ENCODE assay signal across 33 cellular contexts in genomic region chr4:169212981-169213380, GRCh38.
"Had no signal": no experiment of that assay in that cellular context is flagged by ENCODE, and none has a peak within 500 bp of the region (broad histone marks: within the 10 kb centered on the region; RNA-seq: fewer than 3 reads in every experiment).

No MANE protein-coding gene starts in this region.

- H3K9me3 Mint-ChIP-seq: activated CD4-positive, alpha-beta T cell treated with anti-CD3 and anti-CD28 coated beads, Interleukin-2, amount 10 ng/mL, durations not matched to agents 7 days and 5 days; activated T-cell treated with anti-CD3 and anti-CD28 coated beads, Interleukin-2, amount 50 U/mL, for 4 hours; activated T-helper 17 cell treated with anti-CD3 and anti-CD28 coated beads, Interleukin-2, amount 50 U/mL, for 72 hours; T-helper 2 cell treated with Interferon-gamma antibody and Interleukin-4, amounts not matched to agents 5 μg/mL and 100 μg/mL, for 36 hours had no signal

- H3K4me1 ChIP-seq: breast epithelium had no signal

- H3K4me1 Mint-ChIP-seq: activated CD4-positive, alpha-beta T cell treated with anti-CD3 and anti-CD28 coated beads, Interleukin-2, amount 10 ng/mL, durations not matched to agents 7 days and 5 days; activated T-helper 17 cell treated with anti-CD3 and anti-CD28 coated beads, Interleukin-2, amount 50 U/mL, for 72 hours; brain; T-helper 17 cell had no signal

- H3K27me3 Mint-ChIP-seq: activated CD8-positive, alpha-beta T cell treated with anti-CD3 and anti-CD28 coated beads for 36 hours; brain had no signal

- ATAC-seq: activated CD8-positive, alpha-beta T cell treated with anti-CD3 and anti-CD28 coated beads for 36 hours; activated T-cell treated with anti-CD3 and anti-CD28 coated beads, Interleukin-2, amount 50 U/mL, for 4 hours; activated T-helper 17 cell treated with anti-CD3 and anti-CD28 coated beads, Interleukin-2, amount 50 U/mL, for 72 hours; T-helper 17 cell had no signal

- H3K27me3 ChIP-seq: adrenal gland, breast epithelium, cardiac muscle cell, colonic mucosa had no signal

- H3K27ac Mint-ChIP-seq: activated CD4-positive, alpha-beta T cell treated with anti-CD3 and anti-CD28 coated beads, Interleukin-2, amount 10 ng/mL, durations not matched to agents 7 days and 5 days; activated CD8-positive, alpha-beta T cell treated with anti-CD3 and anti-CD28 coated beads for 36 hours; activated naive CD8-positive, alpha-beta T cell; activated T-helper 17 cell treated with anti-CD3 and anti-CD28 coated beads, Interleukin-2, amount 50 U/mL, for 72 hours; brain; T-helper 17 cell; T-helper 2 cell treated with Interferon-gamma antibody and Interleukin-4, amounts not matched to agents 5 μg/mL and 100 μg/mL, for 36 hours had no signal

- H3K4me3 Mint-ChIP-seq: activated CD4-positive, alpha-beta T cell treated with anti-CD3 and anti-CD28 coated beads, Interleukin-2, amount 10 ng/mL, durations not matched to agents 7 days and 5 days; activated CD8-positive, alpha-beta T cell treated with anti-CD3 and anti-CD28 coated beads for 36 hours; activated naive CD8-positive, alpha-beta T cell; activated T-cell treated with anti-CD3 and anti-CD28 coated beads, Interleukin-2, amount 50 U/mL, for 4 hours; activated T-helper 17 cell treated with anti-CD3 and anti-CD28 coated beads, Interleukin-2, amount 50 U/mL, for 72 hours; brain; T-helper 17 cell; T-helper 2 cell treated with Interferon-gamma antibody and Interleukin-4, amounts not matched to agents 5 μg/mL and 100 μg/mL, for 36 hours had no signal

- H3K27ac ChIP-seq: adrenal gland, breast epithelium, cardiac muscle cell, colonic mucosa, epithelial cell of prostate had no signal

- H3K36me3 ChIP-seq: adrenal gland, breast epithelium, cardiac muscle cell, colonic mucosa had no signal

- FAIRE-seq: endometrium, endothelial cell of umbilical vein, frontal cortex had no signal

- H3K36me3 Mint-ChIP-seq: activated naive CD8-positive, alpha-beta T cell had no signal

- H3K4me3 ChIP-seq: adrenal gland, breast epithelium, cardiac muscle cell, colonic mucosa had no signal

- H3K9me3 ChIP-seq: adrenal gland, breast epithelium, colonic mucosa had no signal

- DNase-seq: activated CD4-positive, alpha-beta T cell treated with anti-CD3 and anti-CD28 coated beads for 1 hour; activated CD4-positive, alpha-beta T cell treated with anti-CD3 and anti-CD28 coated beads for 4 hours; activated CD4-positive, alpha-beta T cell treated with anti-CD3 and anti-CD28 coated beads, Interleukin-2, amount 10 ng/mL, durations not matched to agents 7 days and 5 days; activated CD4-positive, alpha-beta T cell treated with anti-CD3 and anti-CD28 coated beads, Interleukin-2, amount 50 U/mL, for 48 hours; activated CD8-positive, alpha-beta memory T cell treated with anti-CD3 and anti-CD28 coated beads for 24 hours; activated CD8-positive, alpha-beta T cell treated with anti-CD3 and anti-CD28 coated beads for 36 hours; activated effector memory CD4-positive, alpha-beta T cell treated with Interleukin-2 at 50 U/mL for 16 hours; activated gamma-delta T cell treated with Interleukin-2 at 50 U/mL for 16 hours; activated naive CD4-positive, alpha-beta T cell treated with anti-CD3 and anti-CD28 coated beads, Interleukin-2, amount 50 U/mL, for 16 hours; activated naive CD4-positive, alpha-beta T cell treated with Interleukin-2 at 50 U/mL for 16 hours; activated T-cell treated with anti-CD3 and anti-CD28 coated beads, Interleukin-2, amount 50 U/mL, for 4 hours; adrenal gland; amygdala; aorta; central memory CD4-positive, alpha-beta T cell; cerebellar nuclear complex; colonic mucosa; effector CD8-positive, alpha-beta T cell; foreskin fibroblast; head of caudate nucleus; T-helper 1 cell; T-helper 17 cell; T1000 had no signal
